17 cellular contexts compared by ENCODE assay signal in genomic region chr1:2448098-2448445, GRCh38. TPM values are rescaled to one million over a fixed set of nuclear protein-coding genes. Genes with fewer than 3 reads are reported as not detected.
DNase-seq lines count a peak whose midpoint lies in the region; ATAC-seq and TF ChIP-seq lines count a peak whose summit lies in the region.
"Had no signal": no experiment of that assay in that cellular context is flagged by ENCODE, and none has a peak within 500 bp of the region (broad histone marks: within the 10 kb centered on the region; RNA-seq: fewer than 3 reads in every experiment).

No MANE protein-coding gene starts in this region.

- no peak for ATAC-seq in natural killer cell
- no peak for ATAC-seq in HG02840 (IDR thresholded peaks at IDR 0.05; ENCODE audit: low FRiP score, unreplicated experiment)
- ATAC-seq: body of pancreas; left lung; naive thymus-derived CD4-positive, alpha-beta T cell; PC-3 had no signal

- intact Hi-C loops in natural killer cell (cut with micrococcal nuclease): no loop called here

- H3K27me3 Mint-ChIP-seq in brain (no peaks in the 10 kb centered on the region), nephron progenitor cell (ENCODE audit: low read depth, poor library complexity) (peaks cover 49% of the 10 kb centered on the region), natural killer cell (ENCODE audit: low read depth in 2 of 2) (no peaks in the 10 kb centered on the region)

- peak overlapping the region in 4 of 5 experiments; percentile 72 to 87 (median 80) for H3K27ac Mint-ChIP-seq in brain
- H3K27ac Mint-ChIP-seq in nephron progenitor cell: peak overlapping the region; percentile 53
- no peak overlapping the region for H3K27ac Mint-ChIP-seq in natural killer cell
- H3K27ac Mint-ChIP-seq: activated B cell treated with CpG ODN at 0.5 μM for 24 hours had no signal

- TF ChIP-seq CTCF in brain (conservative IDR thresholded peaks at IDR 0.05) (no peak), nephron progenitor cell (IDR thresholded peaks at IDR 0.05) (no peak), natural killer cell (IDR thresholded peaks at IDR 0.05) (no peak)

- H3K4me1 Mint-ChIP-seq in brain (peaks cover 71% of the 10 kb centered on the region), nephron progenitor cell (peaks cover 21% of the 10 kb centered on the region), natural killer cell (peaks cover 0 to 10% of the 10 kb centered on the region in 2 donors)
- H3K4me1 Mint-ChIP-seq: activated B cell treated with CpG ODN at 0.5 μM for 24 hours had no signal

- H3K9me3 Mint-ChIP-seq in brain: peaks cover 0 to 4% (median 0%) of the 10 kb centered on the region in 5 experiments
- H3K9me3 Mint-ChIP-seq in nephron progenitor cell: no peaks in the 10 kb centered on the region
- no peaks in the 10 kb centered on the region for H3K9me3 Mint-ChIP-seq in natural killer cell
- H3K9me3 Mint-ChIP-seq: activated B cell treated with CpG ODN at 0.5 μM for 24 hours; naive thymus-derived CD4-positive, alpha-beta T cell had no signal

- DNase-seq in DMS153 treated with DMSO at 0.1 percent for 48 hours (lab: John Stamatoyannopoulos, UW; ENCODE audit: unreplicated experiment) (peak; percentile 32), NCI-H146 treated with DMSO at 0.1 percent for 48 hours (lab: John Stamatoyannopoulos, UW; ENCODE audit: unreplicated experiment) (peak; percentile 22), nephron progenitor cell (no peak), natural killer cell (no peak), ecto neural progenitor cell (ENCODE audit: low spot score) (no peak), nucleus accumbens (lab: John Stamatoyannopoulos, UW) (no peak)
- DNase-seq: activated B cell treated with CpG ODN at 0.5 μM for 24 hours; activated CD8-positive, alpha-beta memory T cell treated with anti-CD3 and anti-CD28 coated beads, Interleukin-2, amount 50 U/mL, for 48 hours; activated naive CD4-positive, alpha-beta T cell treated with Interleukin-2 at 50 U/mL for 16 hours; body of pancreas; left lung; naive thymus-derived CD4-positive, alpha-beta T cell; NCI-H2081; NCI-H526 treated with DMSO at 0.1 percent for 48 hours; PC-3 had no signal

- H3K4me3 Mint-ChIP-seq in brain (peak overlapping the region in 1 of 5 experiments; percentile 19), nephron progenitor cell (peak overlapping the region; percentile 30), natural killer cell (no peak overlapping the region)
- H3K4me3 Mint-ChIP-seq: activated B cell treated with CpG ODN at 0.5 μM for 24 hours; naive thymus-derived CD4-positive, alpha-beta T cell had no signal

- H3K36me3 Mint-ChIP-seq in brain: no peaks in the 10 kb centered on the region
- no peaks in the 10 kb centered on the region for H3K36me3 Mint-ChIP-seq in nephron progenitor cell (ENCODE audit: low read depth)
- H3K36me3 Mint-ChIP-seq in natural killer cell: no peaks in the 10 kb centered on the region
- H3K36me3 Mint-ChIP-seq: naive thymus-derived CD4-positive, alpha-beta T cell had no signal

RNA-seq across cellular contexts. Expression of gene PLCH2, which starts 28.0 kb away (rescaled TPM):
- polyA plus RNA-seq in brain (ENCODE audit: insufficient read depth, low read depth, low replicate concordance): 5.5 TPM
- 100 to 1,000 TPM in 2 of 3 donors, 10 to 100 TPM in 1; 77.1 to 116 (median 106) TPM for total RNA-seq in natural killer cell

RNA-seq across cellular contexts. Expression of gene PEX10, which starts 35.7 kb away (rescaled TPM):
- polyA plus RNA-seq in brain (ENCODE audit: insufficient read depth, low read depth, low replicate concordance): 39.1 TPM
- total RNA-seq in natural killer cell: 10 to 100 TPM in 1 of 3 donors, 1 to 10 TPM in 2; 8.1 to 11.1 (median 9.8) TPM

RNA-seq across cellular contexts. Expression of gene RER1, which starts 56.4 kb away (rescaled TPM):
- polyA plus RNA-seq in brain (ENCODE audit: insufficient read depth, low read depth, low replicate concordance): 122 TPM
- total RNA-seq in natural killer cell: 10 to 100 TPM; 89.2 to 98.9 (median 91.9) TPM

RNA-seq across cellular contexts. Expression of gene MORN1, which starts 56.7 kb away (rescaled TPM):
- 15.4 TPM for polyA plus RNA-seq in brain (ENCODE audit: insufficient read depth, low read depth, low replicate concordance)
- total RNA-seq in natural killer cell: 1 to 10 TPM; 8.0 to 9.3 (median 8.8) TPM

Comparison
In these comparisons a context has a peak if more than half of its experiments do, and no peak if none do; other contexts are left out.
1. DNase-seq: peak in DMS153 treated with DMSO at 0.1 percent for 48 hours (single experiment) and NCI-H146 treated with DMSO at 0.1 percent for 48 hours (single experiment); none in nephron progenitor cell (single experiment), natural killer cell (single experiment), ecto neural progenitor cell (single experiment) and nucleus accumbens (0 of 56).
2. H3K27ac Mint-ChIP-seq: peak in brain (4 of 5) and nephron progenitor cell (single experiment); none in natural killer cell (0 of 2).